12 cellular contexts compared by ENCODE assay signal in genomic region chr3:128970741-128971048, GRCh38. TPM values are rescaled to one million over a fixed set of nuclear protein-coding genes. Genes with fewer than 3 reads are reported as not detected.
DNase-seq lines count a peak whose midpoint lies in the region; ATAC-seq and TF ChIP-seq lines count a peak whose summit lies in the region.
"Had no signal": no experiment of that assay in that cellular context is flagged by ENCODE, and none has a peak within 500 bp of the region (broad histone marks: within the 10 kb centered on the region; RNA-seq: fewer than 3 reads in every experiment).

No MANE protein-coding gene starts in this region.

- intact Hi-C loops in natural killer cell (cut with micrococcal nuclease) = loop anchor here (1.0 kb wide), 1 partner anchor 275 kb away; no protein-coding TSS in a partner anchor

- DNase-seq in SIG-M5 treated with dmso at 0.1 percent for 504 hours (lab: John Stamatoyannopoulos, UW; ENCODE audit: unreplicated experiment) (peak; percentile 51), SIG-M5 (lab: John Stamatoyannopoulos, UW) (no peak), HL-60 (ENCODE audit: low read depth in 1 of 2, low spot score in 1 of 2) (peak; percentile 35 to 50), natural killer cell (no peak), suprapubic skin (ENCODE audit: low spot score in 2 of 2) (no peak)
- peak; percentile 32 for DNase-seq in activated CD4-positive, alpha-beta memory T cell treated with anti-CD3 and anti-CD28 coated beads, Interleukin-2, amount 10 ng/mL, durations not matched to agents 7 days and 5 days
- DNase-seq in T-helper 2 cell treated with Interferon-gamma antibody and Interleukin-4, amounts not matched to agents 5 μg/mL and 100 μg/mL, for 36 hours (ENCODE audit: low spot score) = no peak
- DNase-seq: foreskin keratinocyte had no signal

- no peak overlapping the region for H3K4me3 Mint-ChIP-seq in activated CD4-positive, alpha-beta memory T cell treated with anti-CD3 and anti-CD28 coated beads, Interleukin-2, amount 10 ng/mL, durations not matched to agents 7 days and 5 days
- H3K4me3 Mint-ChIP-seq in natural killer cell = no peak overlapping the region
- no peak overlapping the region for H3K4me3 Mint-ChIP-seq in T-helper 2 cell treated with Interferon-gamma antibody and Interleukin-4, amounts not matched to agents 5 μg/mL and 100 μg/mL, for 36 hours
- H3K4me3 Mint-ChIP-seq: T-cell had no signal

- H3K27ac ChIP-seq in HL-60 (replicated peaks) (no peak overlapping the region), suprapubic skin (no peak overlapping the region)
- H3K27ac ChIP-seq: foreskin keratinocyte had no signal

- H3K4me3 ChIP-seq in HL-60 (replicated peaks; ENCODE audit: insufficient read depth, low read length) (no peak overlapping the region), suprapubic skin (no peak overlapping the region)
- H3K4me3 ChIP-seq: spleen had no signal

- ATAC-seq in natural killer cell = peak in 2 of 3 donors; percentile 37 to 50
- no peak for ATAC-seq in GM21360 (IDR thresholded peaks at IDR 0.05; ENCODE audit: unreplicated experiment)
- ATAC-seq: foreskin keratinocyte had no signal

- H3K9me3 ChIP-seq in suprapubic skin = no peaks in the 10 kb centered on the region
- H3K9me3 ChIP-seq: spleen had no signal

- WGBS in suprapubic skin = 71% methylated on average over 1 of the region's 1 CpG

- TF ChIP-seq CTCF in HL-60 (IDR thresholded peaks at IDR 0.05; ENCODE audit: insufficient read depth, low read length) = no peak
- no peak for TF ChIP-seq CTCF in natural killer cell (IDR thresholded peaks at IDR 0.05)
- TF ChIP-seq CTCF in suprapubic skin (IDR thresholded peaks at IDR 0.05) = no peak

- no peaks in the 10 kb centered on the region for H3K9me3 Mint-ChIP-seq in activated CD4-positive, alpha-beta memory T cell treated with anti-CD3 and anti-CD28 coated beads, Interleukin-2, amount 10 ng/mL, durations not matched to agents 7 days and 5 days
- H3K9me3 Mint-ChIP-seq in natural killer cell = no peaks in the 10 kb centered on the region
- no peaks in the 10 kb centered on the region for H3K9me3 Mint-ChIP-seq in T-helper 2 cell treated with Interferon-gamma antibody and Interleukin-4, amounts not matched to agents 5 μg/mL and 100 μg/mL, for 36 hours
- H3K9me3 Mint-ChIP-seq: T-cell had no signal

- H3K36me3 Mint-ChIP-seq in activated CD4-positive, alpha-beta memory T cell treated with anti-CD3 and anti-CD28 coated beads, Interleukin-2, amount 10 ng/mL, durations not matched to agents 7 days and 5 days (ENCODE audit: low read depth) = no peaks in the 10 kb centered on the region
- no peaks in the 10 kb centered on the region for H3K36me3 Mint-ChIP-seq in natural killer cell
- H3K36me3 Mint-ChIP-seq in T-helper 2 cell treated with Interferon-gamma antibody and Interleukin-4, amounts not matched to agents 5 μg/mL and 100 μg/mL, for 36 hours (ENCODE audit: low read depth) = no peaks in the 10 kb centered on the region
- H3K36me3 Mint-ChIP-seq: T-cell had no signal

- H3K27me3 Mint-ChIP-seq in activated CD4-positive, alpha-beta memory T cell treated with anti-CD3 and anti-CD28 coated beads, Interleukin-2, amount 10 ng/mL, durations not matched to agents 7 days and 5 days = peaks cover 12% of the 10 kb centered on the region
- no peaks in the 10 kb centered on the region for H3K27me3 Mint-ChIP-seq in natural killer cell (ENCODE audit: low read depth in 2 of 2)
- H3K27me3 Mint-ChIP-seq in T-helper 2 cell treated with Interferon-gamma antibody and Interleukin-4, amounts not matched to agents 5 μg/mL and 100 μg/mL, for 36 hours (ENCODE audit: low read depth) = peaks cover 7% of the 10 kb centered on the region

- no peaks in the 10 kb centered on the region for H3K36me3 ChIP-seq in suprapubic skin
- H3K36me3 ChIP-seq: spleen had no signal

- TF ChIP-seq EP300 in suprapubic skin (IDR thresholded peaks at IDR 0.05) = no peak

- H3K27ac Mint-ChIP-seq in activated CD4-positive, alpha-beta memory T cell treated with anti-CD3 and anti-CD28 coated beads, Interleukin-2, amount 10 ng/mL, durations not matched to agents 7 days and 5 days = no peak overlapping the region
- peak overlapping the region in 1 of 2 donors; percentile 12 for H3K27ac Mint-ChIP-seq in natural killer cell
- no peak overlapping the region for H3K27ac Mint-ChIP-seq in T-helper 2 cell treated with Interferon-gamma antibody and Interleukin-4, amounts not matched to agents 5 μg/mL and 100 μg/mL, for 36 hours
- H3K27ac Mint-ChIP-seq: T-cell had no signal

- CTCF ChIA-PET in activated CD4-positive, alpha-beta memory T cell treated with anti-CD3 and anti-CD28 coated beads, Interleukin-2, amount 10 ng/mL, durations not matched to agents 7 days and 5 days (lab: Charles Lee) = interaction anchor here (0.7 to 4.0 kb wide), 58 partner anchors 10 to 1327 kb away, joined by 3 to 78 read pairs (median 6); partner anchors contain the start of genes ACAD9, CFAP92, COPG1 and EFCC1

- POLR2A ChIA-PET in activated CD4-positive, alpha-beta memory T cell treated with anti-CD3 and anti-CD28 coated beads, Interleukin-2, amount 10 ng/mL, durations not matched to agents 7 days and 5 days (lab: Charles Lee) = interaction anchor here (0.7 to 2.9 kb wide), 12 partner anchors 41 to 345 kb away, joined by 3 to 15 read pairs (median 4); partner anchors contain the start of genes COPG1 and RAB43

- H3K27me3 ChIP-seq in HL-60 (ENCODE audit: insufficient read depth, poor library complexity, severe bottlenecking) = no peaks in the 10 kb centered on the region
- H3K27me3 ChIP-seq in suprapubic skin = no peaks in the 10 kb centered on the region
- H3K27me3 ChIP-seq: spleen had no signal

- peaks cover 21% of the 10 kb centered on the region for H3K4me1 ChIP-seq in suprapubic skin

- peaks cover 10% of the 10 kb centered on the region for H3K4me1 Mint-ChIP-seq in activated CD4-positive, alpha-beta memory T cell treated with anti-CD3 and anti-CD28 coated beads, Interleukin-2, amount 10 ng/mL, durations not matched to agents 7 days and 5 days
- no peaks in the 10 kb centered on the region for H3K4me1 Mint-ChIP-seq in natural killer cell
- H3K4me1 Mint-ChIP-seq in T-helper 2 cell treated with Interferon-gamma antibody and Interleukin-4, amounts not matched to agents 5 μg/mL and 100 μg/mL, for 36 hours (ENCODE audit: low read depth) = no peaks in the 10 kb centered on the region

- no peak for TF ChIP-seq POLR2A in suprapubic skin (IDR thresholded peaks at IDR 0.05)

RNA-seq across cellular contexts. Expression of gene CFAP92, which starts 23.2 kb away (rescaled TPM):
- under 1 TPM in 1 of 2 experiments, not detected in 1; 0.15 TPM for total RNA-seq in activated CD4-positive, alpha-beta memory T cell treated with anti-CD3 and anti-CD28 coated beads, Interleukin-2, amount 10 ng/mL, durations not matched to agents 7 days and 5 days
- total RNA-seq in natural killer cell (under 1 TPM; 0.26 to 0.43 (median 0.41) TPM), suprapubic skin (1 to 10 TPM in 2 of 4 donors, under 1 TPM in 2; 0.11 to 1.7 (median 0.87) TPM)
- total RNA-seq: epithelial cell of proximal tubule had no signal

RNA-seq across cellular contexts. Expression of gene EFCC1, which starts 30.4 kb away (rescaled TPM):
- not detected for total RNA-seq in activated CD4-positive, alpha-beta memory T cell treated with anti-CD3 and anti-CD28 coated beads, Interleukin-2, amount 10 ng/mL, durations not matched to agents 7 days and 5 days
- under 1 TPM in 2 of 3 donors, not detected in 1; 0.28 to 0.70 TPM for total RNA-seq in natural killer cell
- total RNA-seq in suprapubic skin = 1 to 10 TPM in 2 of 4 donors, under 1 TPM in 2; 0.76 to 2.5 (median 1.1) TPM
- total RNA-seq: epithelial cell of proximal tubule, foreskin keratinocyte had no signal

Comparison
In these comparisons a context has a peak if more than half of its experiments do, and no peak if none do; other contexts are left out.
1. DNase-seq: peak in SIG-M5 treated with dmso at 0.1 percent for 504 hours (single experiment), HL-60 (2 of 2) and activated CD4-positive, alpha-beta memory T cell treated with anti-CD3 and anti-CD28 coated beads, Interleukin-2, amount 10 ng/mL, durations not matched to agents 7 days and 5 days (single experiment); none in SIG-M5 (single experiment), natural killer cell (single experiment), suprapubic skin (0 of 2) and T-helper 2 cell treated with Interferon-gamma antibody and Interleukin-4, amounts not matched to agents 5 μg/mL and 100 μg/mL, for 36 hours (single experiment).